Comparison of ENCODE assay signal across 16 cellular contexts in genomic region chr6:144330017-144330416, GRCh38. TPM values are rescaled to one million over a fixed set of nuclear protein-coding genes. Genes with fewer than 3 reads are reported as not detected.
DNase-seq lines count a peak whose midpoint lies in the region; ATAC-seq, FAIRE-seq and TF ChIP-seq lines count a peak whose summit lies in the region.
"Had no signal": no experiment of that assay in that cellular context is flagged by ENCODE, and none has a peak within 500 bp of the region (broad histone marks: within the 10 kb centered on the region; RNA-seq: fewer than 3 reads in every experiment).

No MANE protein-coding gene starts in this region.

- no peaks in the 10 kb centered on the region for H3K27me3 Mint-ChIP-seq in activated T-helper 17 cell treated with anti-CD3 and anti-CD28 coated beads, Interleukin-2, amount 50 U/mL, for 72 hours
- no peaks in the 10 kb centered on the region for H3K27me3 Mint-ChIP-seq in CD8-positive, alpha-beta T cell (ENCODE audit: low read depth)
- H3K27me3 Mint-ChIP-seq: activated B cell treated with CpG ODN at 0.5 μM for 24 hours had no signal

- DNase-seq in cardiac muscle cell (ENCODE audit: low read depth in 1 of 2, low spot score in 1 of 2): peak in 1 of 2 donors; percentile 15
- DNase-seq in Right ventricle myocardium superior: no peak
- DNase-seq in mesendoderm: no peak
- no peak for DNase-seq in upper lobe of left lung
- no peak for DNase-seq in CD8-positive, alpha-beta T cell
- no peak for DNase-seq in AG08396 (ENCODE audit: low spot score)
- DNase-seq in RCC 7860 (ENCODE audit: low spot score): no peak
- DNase-seq: activated B cell treated with CpG ODN at 0.5 μM for 24 hours; activated naive CD4-positive, alpha-beta T cell treated with anti-CD3 and anti-CD28 coated beads for 36 hours; DMS 273 treated with DMSO at 0.1 percent for 48 hours; MM.1S; NCI-H187 treated with DMSO at 0.1 percent for 48 hours; posterior cingulate gyrus had no signal

- H3K27me3 ChIP-seq in cardiac muscle cell (no peaks in the 10 kb centered on the region), mesendoderm (ENCODE audit: insufficient read depth, low read length, poor library complexity) (no peaks in the 10 kb centered on the region), upper lobe of left lung (no peaks in the 10 kb centered on the region)
- H3K27me3 ChIP-seq in CD8-positive, alpha-beta T cell (ENCODE audit: insufficient read depth, low read length): no peaks in the 10 kb centered on the region

- H3K27ac ChIP-seq in cardiac muscle cell (peak overlapping the region; percentile 11), mesendoderm (ENCODE audit: low read depth, low read length) (peak overlapping the region; percentile 45), upper lobe of left lung (peak overlapping the region; percentile 37 to 73 (median 55))
- no peak overlapping the region for H3K27ac ChIP-seq in CD8-positive, alpha-beta T cell (ENCODE audit: low read depth, low read length)

- H3K9me3 Mint-ChIP-seq in activated T-helper 17 cell treated with anti-CD3 and anti-CD28 coated beads, Interleukin-2, amount 50 U/mL, for 72 hours: no peaks in the 10 kb centered on the region
- no peaks in the 10 kb centered on the region for H3K9me3 Mint-ChIP-seq in CD8-positive, alpha-beta T cell
- H3K9me3 Mint-ChIP-seq: activated B cell treated with CpG ODN at 0.5 μM for 24 hours; activated naive CD4-positive, alpha-beta T cell treated with anti-CD3 and anti-CD28 coated beads for 36 hours had no signal

- H3K18ac ChIP-seq in mesendoderm (ENCODE audit: low read length): peak overlapping the region; percentile 78

- intact Hi-C loops in Right ventricle myocardium superior (cut with DNase I): no loop called here
- intact Hi-C loops in CD8-positive, alpha-beta T cell (cut with DNase I, micrococcal nuclease): loop anchor here (5.0 to 10.0 kb wide), 6 partner anchors 42 to 875 kb away; partner anchors contain the start of genes UTRN (in 2 of the 2), ADAT2 (in 1 of the 2), PEX3 (in 1 of the 2) and STX11 (in 1 of the 2)

- ATAC-seq in Right ventricle myocardium superior (ENCODE audit: poor library complexity) (no peak), upper lobe of left lung (ENCODE audit: low FRiP score in 2 of 2) (no peak)
- ATAC-seq in activated T-helper 17 cell treated with anti-CD3 and anti-CD28 coated beads, Interleukin-2, amount 50 U/mL, for 72 hours (replicated peaks): no peak
- no peak for ATAC-seq in CD8-positive, alpha-beta T cell

- H3K36me3 Mint-ChIP-seq in activated T-helper 17 cell treated with anti-CD3 and anti-CD28 coated beads, Interleukin-2, amount 50 U/mL, for 72 hours (ENCODE audit: low read depth): no peaks in the 10 kb centered on the region
- H3K36me3 Mint-ChIP-seq in CD8-positive, alpha-beta T cell: no peaks in the 10 kb centered on the region

- H2AK5ac ChIP-seq in mesendoderm (ENCODE audit: low read length): peak overlapping the region; percentile 29

- no peak overlapping the region for H3K23ac ChIP-seq in mesendoderm (ENCODE audit: low read length)

- H3K9me3 ChIP-seq in cardiac muscle cell (ENCODE audit: low read depth) (no peaks in the 10 kb centered on the region), upper lobe of left lung (no peaks in the 10 kb centered on the region)
- no peaks in the 10 kb centered on the region for H3K9me3 ChIP-seq in CD8-positive, alpha-beta T cell (ENCODE audit: low read length)

- no peaks in the 10 kb centered on the region for H3K36me3 ChIP-seq in cardiac muscle cell
- no peaks in the 10 kb centered on the region for H3K36me3 ChIP-seq in mesendoderm (ENCODE audit: control insufficient read depth, insufficient read depth, low read length)
- no peaks in the 10 kb centered on the region for H3K36me3 ChIP-seq in upper lobe of left lung
- no peaks in the 10 kb centered on the region for H3K36me3 ChIP-seq in CD8-positive, alpha-beta T cell (ENCODE audit: insufficient read depth, low read length)

- FAIRE-seq in RCC 7860 (lab: Jason Lieb, UNC): no peak
- FAIRE-seq: bronchial epithelial cell, GM18507 had no signal

- H3K4me3 ChIP-seq in cardiac muscle cell (no peak overlapping the region), mesendoderm (ENCODE audit: low read length) (no peak overlapping the region), upper lobe of left lung (no peak overlapping the region)
- no peak overlapping the region for H3K4me3 ChIP-seq in CD8-positive, alpha-beta T cell (ENCODE audit: low read depth, low read length)

- H3K79me2 ChIP-seq in mesendoderm (ENCODE audit: control insufficient read depth, insufficient read depth, low read length): peaks cover 13% of the 10 kb centered on the region

- no peak overlapping the region for H4K5ac ChIP-seq in mesendoderm (ENCODE audit: low read length)

- CTCF ChIA-PET in CD8-positive, alpha-beta T cell (lab: Charles Lee): interaction anchor here (1.0 to 1.5 kb wide), 2 partner anchors 14 to 18 kb away, joined by 4 read pairs; no protein-coding TSS in a partner anchor

- peak overlapping the region; percentile 33 for H2BK5ac ChIP-seq in mesendoderm (ENCODE audit: low read length)

- H4K8ac ChIP-seq in mesendoderm (ENCODE audit: low read depth, low read length): no peak overlapping the region

- H3K4me3 Mint-ChIP-seq in activated T-helper 17 cell treated with anti-CD3 and anti-CD28 coated beads, Interleukin-2, amount 50 U/mL, for 72 hours: no peak overlapping the region
- no peak overlapping the region for H3K4me3 Mint-ChIP-seq in CD8-positive, alpha-beta T cell
- H3K4me3 Mint-ChIP-seq: activated B cell treated with CpG ODN at 0.5 μM for 24 hours; activated naive CD4-positive, alpha-beta T cell treated with anti-CD3 and anti-CD28 coated beads for 36 hours had no signal

- H3K4me1 Mint-ChIP-seq in activated T-helper 17 cell treated with anti-CD3 and anti-CD28 coated beads, Interleukin-2, amount 50 U/mL, for 72 hours: peaks cover 4% of the 10 kb centered on the region
- peaks cover 19% of the 10 kb centered on the region for H3K4me1 Mint-ChIP-seq in CD8-positive, alpha-beta T cell (ENCODE audit: low read depth)

- H3K56ac ChIP-seq in mesendoderm (ENCODE audit: low read length): peak overlapping the region; percentile 69

- peak overlapping the region; percentile 79 for H3K4ac ChIP-seq in mesendoderm (ENCODE audit: low read depth, low read length)

- peaks cover 8% of the 10 kb centered on the region for H3K79me1 ChIP-seq in mesendoderm (ENCODE audit: low read length)

- TF ChIP-seq CTCF in cardiac muscle cell (IDR thresholded peaks at IDR 0.05; ENCODE audit: low read depth, low read length) (no peak), upper lobe of left lung (IDR thresholded peaks at IDR 0.05) (no peak)
- TF ChIP-seq CTCF in CD8-positive, alpha-beta T cell (IDR thresholded peaks at IDR 0.05): no peak

- POLR2A ChIA-PET in CD8-positive, alpha-beta T cell (lab: Charles Lee): no interaction called here

- peak overlapping the region; percentile 0 for H3K9ac ChIP-seq in mesendoderm (ENCODE audit: low read length)

- H3K4me2 ChIP-seq in mesendoderm (ENCODE audit: low read length): no peak overlapping the region

- H3K4me1 ChIP-seq in cardiac muscle cell (ENCODE audit: low read depth) (peaks cover 14% of the 10 kb centered on the region), mesendoderm (ENCODE audit: control insufficient read depth, low read depth, low read length) (peaks cover 22% of the 10 kb centered on the region), upper lobe of left lung (peaks cover 39 to 68% (median 48%) of the 10 kb centered on the region in 4 donors)
- peaks cover 14% of the 10 kb centered on the region for H3K4me1 ChIP-seq in CD8-positive, alpha-beta T cell (ENCODE audit: insufficient read depth, low read length)

- peak overlapping the region; percentile 58 for H3K27ac Mint-ChIP-seq in activated T-helper 17 cell treated with anti-CD3 and anti-CD28 coated beads, Interleukin-2, amount 50 U/mL, for 72 hours
- H3K27ac Mint-ChIP-seq in CD8-positive, alpha-beta T cell: no peak overlapping the region
- H3K27ac Mint-ChIP-seq: activated B cell treated with CpG ODN at 0.5 μM for 24 hours; activated naive CD4-positive, alpha-beta T cell treated with anti-CD3 and anti-CD28 coated beads for 36 hours had no signal

- H2BK15ac ChIP-seq in mesendoderm (replicated peaks; ENCODE audit: low read depth): peak overlapping the region; percentile 86

- peak overlapping the region; percentile 99 for H2BK120ac ChIP-seq in mesendoderm (ENCODE audit: low read depth, low read length)

- no CpG with 5 or more reads among the region's 2 CpGs for WGBS in mesendoderm (ENCODE audit: extremely low coverage, insufficient coverage, low lambda C conversion rate)
- 68 to 79% methylated on average over 2 of the region's 2 CpGs for WGBS in upper lobe of left lung, 2 donors

- TF ChIP-seq EP300 in upper lobe of left lung (IDR thresholded peaks at IDR 0.05): no peak

- TF ChIP-seq POLR2A in upper lobe of left lung (IDR thresholded peaks at IDR 0.05): no peak

RNA-seq across cellular contexts. Expression of gene UTRN, which starts 44.9 kb away (rescaled TPM):
- 93.8 and 106 TPM in 2 replicates for total RNA-seq in cardiac muscle cell
- polyA plus RNA-seq in cardiac muscle cell: 44.5 and 49.4 TPM in 2 replicates
- total RNA-seq in Right ventricle myocardium superior: 65.8 TPM
- 10 to 100 TPM; 51.2 to 55.1 TPM for total RNA-seq in activated T-helper 17 cell treated with anti-CD3 and anti-CD28 coated beads, Interleukin-2, amount 50 U/mL, for 72 hours
- 27.5 TPM for polyA plus RNA-seq in mesendoderm (2013, experiment 1 of 2)
- polyA plus RNA-seq in mesendoderm (2013, experiment 2 of 2): 28.9 TPM
- total RNA-seq in upper lobe of left lung: 100 to 1,000 TPM; 209 to 637 (median 340) TPM
- total RNA-seq in CD8-positive, alpha-beta T cell: 100 to 1,000 TPM; 125 to 130 TPM
